Comparison of ENCODE assay signal across 9 cellular contexts in genomic region chr17:4968916-4969550, GRCh38. TPM values are rescaled to one million over a fixed set of nuclear protein-coding genes. Genes with fewer than 3 reads are reported as not detected.
A peak's percentile ranks its signal among the peaks of the same experiment; 100 is the strongest.
DNase-seq lines count a peak whose midpoint lies in the region; ATAC-seq and TF ChIP-seq lines count a peak whose summit lies in the region.
"Had no signal": no experiment of that assay in that cellular context is flagged by ENCODE, and none has a peak within 500 bp of the region (broad histone marks: within the 10 kb centered on the region; RNA-seq: fewer than 3 reads in every experiment).

No MANE protein-coding gene starts in this region.

- H3K27ac ChIP-seq in CD8-positive, alpha-beta T cell (ENCODE audit: low read depth, low read length) = peak overlapping the region; percentile 64
- peak overlapping the region; percentile 93 to 94 for H3K27ac ChIP-seq in left lung
- H3K27ac ChIP-seq in thymus (ENCODE audit: low read depth) = peak overlapping the region; percentile 87

- no peak overlapping the region for H3K4me3 Mint-ChIP-seq in CD8-positive, alpha-beta T cell
- H3K4me3 Mint-ChIP-seq: T-helper 1 cell treated with Interleukin-12 subunit alpha and Interleukin-12 subunit beta and Interleukin-4 antibody, amounts not matched to agents 30 μg/mL and 1 μg/mL, for 36 hours had no signal

- H3K36me3 Mint-ChIP-seq in CD8-positive, alpha-beta T cell = peaks cover 48% of the 10 kb centered on the region

- H3K9me3 Mint-ChIP-seq in CD8-positive, alpha-beta T cell = no peaks in the 10 kb centered on the region
- H3K9me3 Mint-ChIP-seq: T-helper 1 cell treated with Interleukin-12 subunit alpha and Interleukin-12 subunit beta and Interleukin-4 antibody, amounts not matched to agents 30 μg/mL and 1 μg/mL, for 36 hours had no signal

- in situ Hi-C loops in astrocyte of the cerebellum (cut with HindIII; ENCODE audit: low sequenced_read_pairs) = no loop called here

- H3K9me2 ChIP-seq in Loucy (replicated peaks; ENCODE audit: low read depth, low read length) = no peaks in the 10 kb centered on the region

- H3K9me3 ChIP-seq in CD8-positive, alpha-beta T cell (ENCODE audit: low read length) = no peaks in the 10 kb centered on the region
- H3K9me3 ChIP-seq in Loucy (ENCODE audit: insufficient read depth, low read depth, low read length) (no peaks in the 10 kb centered on the region), left lung (no peaks in the 10 kb centered on the region), thymus (ENCODE audit: control insufficient read depth) (no peaks in the 10 kb centered on the region)

- H3K4me3 ChIP-seq in CD8-positive, alpha-beta T cell (ENCODE audit: low read depth, low read length) = peak overlapping the region; percentile 90
- H3K4me3 ChIP-seq in Loucy (ENCODE audit: low read length, poor library complexity, severe bottlenecking) (peak overlapping the region; percentile 100), astrocyte of the cerebellum (ENCODE audit: low read depth, low read length) (peak overlapping the region; percentile 76), left lung (peak overlapping the region; percentile 48 to 67), thymus (ENCODE audit: low read length) (no peak overlapping the region)

- H3K4me2 ChIP-seq in Loucy (ENCODE audit: low read depth, low read length, poor library complexity, severe bottlenecking) = peak overlapping the region; percentile 100

- 97% methylated on average over 20 of the region's 20 CpGs for WGBS in thymus

- H3K4me1 ChIP-seq in CD8-positive, alpha-beta T cell (ENCODE audit: insufficient read depth, low read length) = peaks cover 22% of the 10 kb centered on the region
- H3K4me1 ChIP-seq in Loucy (ENCODE audit: insufficient read depth, low read length, poor library complexity, severe bottlenecking) (peaks cover 27% of the 10 kb centered on the region), left lung (peaks cover 17 to 57% of the 10 kb centered on the region in 2 donors), thymus (ENCODE audit: control insufficient read depth, insufficient read depth, low read length) (peaks cover 11% of the 10 kb centered on the region)

- DNase-seq in CD8-positive, alpha-beta T cell = no peak
- DNase-seq in astrocyte of the cerebellum (ENCODE audit: low read depth) = peak; percentile 83
- DNase-seq in left lung = no peak
- DNase-seq in HT-29 (ENCODE audit: low spot score) = no peak
- DNase-seq in midbrain (lab: John Stamatoyannopoulos, UW) = no peak

- POLR2A ChIA-PET in CD8-positive, alpha-beta T cell (lab: Charles Lee) = interaction anchor here (1.2 to 10.0 kb wide), 6 partner anchors 15 to 66 kb away, joined by 3 to 175 read pairs (median 22); partner anchors contain the start of genes CAMTA2, CHRNE, ENO3 and PFN1

- peaks cover 16% of the 10 kb centered on the region for H3K4me1 Mint-ChIP-seq in CD8-positive, alpha-beta T cell (ENCODE audit: low read depth)

- no peaks in the 10 kb centered on the region for H3F3A ChIP-seq in Loucy (ENCODE audit: low read depth)

- intact Hi-C loops in CD8-positive, alpha-beta T cell (cut with DNase I, micrococcal nuclease) = loop anchor here (5.0 to 10.0 kb wide), 2 partner anchors 93 to 174 kb away; partner anchors contain the start of gene PSMB6 (in 1 of the 2)
- intact Hi-C loops in left lung (cut with DNase I) = no loop called here

- peaks cover 35% of the 10 kb centered on the region for H3K79me2 ChIP-seq in Loucy (ENCODE audit: insufficient read depth, low read length)

- no peaks in the 10 kb centered on the region for H4K20me1 ChIP-seq in Loucy (ENCODE audit: insufficient read depth, low read length, poor library complexity, severe bottlenecking)

- H3K27me3 ChIP-seq in CD8-positive, alpha-beta T cell (ENCODE audit: insufficient read depth, low read length) = no peaks in the 10 kb centered on the region
- H3K27me3 ChIP-seq in Loucy (ENCODE audit: insufficient read depth, low read length, poor library complexity, severe bottlenecking) (no peaks in the 10 kb centered on the region), left lung (no peaks in the 10 kb centered on the region), thymus (ENCODE audit: control insufficient read depth, insufficient read depth) (no peaks in the 10 kb centered on the region)

- TF ChIP-seq CTCF in CD8-positive, alpha-beta T cell (IDR thresholded peaks at IDR 0.05) = no peak
- TF ChIP-seq CTCF in Loucy (conservative IDR thresholded peaks at IDR 0.05; ENCODE audit: low read length) (no peak), astrocyte of the cerebellum (IDR thresholded peaks at IDR 0.05; ENCODE audit: low read depth, low read length, missing control alignments) (no peak), left lung (IDR thresholded peaks at IDR 0.05) (no peak)

- ATAC-seq in CD8-positive, alpha-beta T cell = no peak
- ATAC-seq in left lung (no peak), GM21619 (IDR thresholded peaks at IDR 0.05; ENCODE audit: unreplicated experiment) (no peak)

- no peak overlapping the region for H2AFZ ChIP-seq in Loucy (ENCODE audit: low read length)

- peaks cover 15% of the 10 kb centered on the region for H3K36me3 ChIP-seq in CD8-positive, alpha-beta T cell (ENCODE audit: insufficient read depth, low read length)
- no peaks in the 10 kb centered on the region for H3K36me3 ChIP-seq in Loucy (ENCODE audit: insufficient read depth, low read length)
- H3K36me3 ChIP-seq in left lung = peaks cover 0 to 56% of the 10 kb centered on the region in 2 donors
- peaks cover 26% of the 10 kb centered on the region for H3K36me3 ChIP-seq in thymus (ENCODE audit: control insufficient read depth, insufficient read depth)

- no peak overlapping the region for H3K27ac Mint-ChIP-seq in CD8-positive, alpha-beta T cell
- H3K27ac Mint-ChIP-seq: T-helper 1 cell treated with Interleukin-12 subunit alpha and Interleukin-12 subunit beta and Interleukin-4 antibody, amounts not matched to agents 30 μg/mL and 1 μg/mL, for 36 hours had no signal

- H3K27me3 Mint-ChIP-seq in CD8-positive, alpha-beta T cell (ENCODE audit: low read depth) = no peaks in the 10 kb centered on the region

- H3K9ac ChIP-seq in Loucy (ENCODE audit: low read depth, low read length, poor library complexity, severe bottlenecking) = peak overlapping the region; percentile 100

- CTCF ChIA-PET in CD8-positive, alpha-beta T cell (lab: Charles Lee) = interaction anchor here (1.4 to 6.8 kb wide), 5 partner anchors 11 to 60 kb away, joined by 4 to 34 read pairs (median 15); partner anchors contain the start of genes CAMTA2, RNF167 and SLC25A11

RNA-seq across cellular contexts. Expression of gene SPAG7, which starts 1.4 kb away (rescaled TPM):
- total RNA-seq in CD8-positive, alpha-beta T cell = 10 to 100 TPM; 34.5 to 34.7 TPM
- total RNA-seq in left lung = 10 to 100 TPM; 47.2 to 59.3 TPM
- polyA plus RNA-seq in thymus = 98.8 TPM
- total RNA-seq in HT-29 (2014; rRNA removed; shearing (Covaris generic)) = 20.0 and 25.7 TPM in 2 replicates

RNA-seq across cellular contexts. Expression of gene ENO3, which starts 18.1 kb away (rescaled TPM):
- total RNA-seq in CD8-positive, alpha-beta T cell = 10 to 100 TPM; 17.6 to 18.5 TPM
- total RNA-seq in left lung = 10 to 100 TPM; 15.0 to 15.9 TPM
- polyA plus RNA-seq in thymus = 25.7 TPM
- total RNA-seq in HT-29 (2014; rRNA removed; shearing (Covaris generic)) = 2.8 and 4.7 TPM in 2 replicates

RNA-seq across cellular contexts. Expression of gene CAMTA2, which starts 18.4 kb away (rescaled TPM):
- 10 to 100 TPM; 40.1 to 42.3 TPM for total RNA-seq in CD8-positive, alpha-beta T cell
- total RNA-seq in left lung = 10 to 100 TPM; 51.3 to 64.9 TPM
- 51.5 TPM for polyA plus RNA-seq in thymus
- total RNA-seq in HT-29 (2014; rRNA removed; shearing (Covaris generic)) = 3.2 and 7.3 TPM in 2 replicates

RNA-seq across cellular contexts. Expression of gene PFN1, which starts 20.7 kb away (rescaled TPM):
- 100 to 1,000 TPM; 321 to 326 TPM for total RNA-seq in CD8-positive, alpha-beta T cell
- 100 to 1,000 TPM; 619 to 987 TPM for total RNA-seq in left lung
- polyA plus RNA-seq in thymus = 727 TPM
- total RNA-seq in HT-29 (2014; rRNA removed; shearing (Covaris generic)) = 2,317 and 2,656 TPM in 2 replicates

RNA-seq across cellular contexts. Expression of gene INCA1, which starts 28.3 kb away (rescaled TPM):
- under 1 TPM in 1 of 2 experiments, not detected in 1; 0.24 TPM for total RNA-seq in CD8-positive, alpha-beta T cell
- 1 to 10 TPM; 1.0 to 2.4 TPM for total RNA-seq in left lung
- 1.5 TPM for polyA plus RNA-seq in thymus
- total RNA-seq in HT-29 (2014; rRNA removed; shearing (Covaris generic)) = 0.13 and 0.81 TPM in 2 replicates

Comparison
In these comparisons a context has a peak if more than half of its experiments do, and no peak if none do; other contexts are left out.
1. intact Hi-C loops: an anchor here in CD8-positive, alpha-beta T cell (5.0 to 10.0 kb wide); none called in left lung.